Comparison of ENCODE assay signal across 21 cellular contexts in the genomic region with DNA sequence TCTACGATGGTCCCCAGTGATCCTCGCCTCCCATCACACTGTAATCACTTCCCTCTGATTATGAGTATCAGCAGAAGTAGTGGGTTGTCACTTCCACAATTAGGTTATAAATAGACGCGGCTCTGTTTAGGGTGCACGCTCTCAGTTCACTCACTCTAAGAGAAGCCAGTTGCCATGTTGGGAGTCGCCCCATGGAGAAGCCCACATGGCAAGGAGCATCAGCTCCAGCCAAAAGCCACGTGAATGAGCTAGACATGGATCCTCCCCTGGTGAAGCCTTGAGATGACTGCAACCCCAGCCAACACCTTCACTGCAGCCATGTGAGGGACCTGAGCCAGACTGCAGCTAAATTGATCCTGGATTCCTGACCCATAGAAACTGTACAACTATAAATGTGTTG. TPM values are rescaled to one million over a fixed set of nuclear protein-coding genes. Genes with fewer than 3 reads are reported as not detected.
DNase-seq lines count a peak whose midpoint lies in the region; ATAC-seq and TF ChIP-seq lines count a peak whose summit lies in the region.
"Had no signal": no experiment of that assay in that cellular context is flagged by ENCODE, and none has a peak within 500 bp of the region (broad histone marks: within the 10 kb centered on the region; RNA-seq: fewer than 3 reads in every experiment).

No MANE protein-coding gene starts in this region.

- no peaks in the 10 kb centered on the region for H3K36me3 Mint-ChIP-seq in activated CD4-positive, alpha-beta T cell treated with anti-CD3 and anti-CD28 coated beads, Interleukin-2, amount 10 ng/mL, durations not matched to agents 7 days and 5 days (ENCODE audit: low read depth)
- H3K36me3 Mint-ChIP-seq: CD4-positive, CD25-positive, alpha-beta regulatory T cell; CD8-positive, alpha-beta memory T cell; IgD-negative memory B cell had no signal

- ATAC-seq in left ventricle myocardium superior (no peak), gastrocnemius medialis (no peak), GM19467 (IDR thresholded peaks at IDR 0.05; ENCODE audit: unreplicated experiment) (no peak), HG02642 (IDR thresholded peaks at IDR 0.05; ENCODE audit: poor library complexity, unreplicated experiment) (no peak)
- ATAC-seq: HCT116, HepG2 had no signal

- CTCF ChIA-PET in activated CD4-positive, alpha-beta T cell treated with anti-CD3 and anti-CD28 coated beads, Interleukin-2, amount 10 ng/mL, durations not matched to agents 7 days and 5 days (lab: Charles Lee) = interaction anchor here (0.6 kb wide), 1 partner anchor 818 kb away, joined by 3 read pairs; no protein-coding TSS in a partner anchor

- H3K4me1 Mint-ChIP-seq in activated CD4-positive, alpha-beta T cell treated with anti-CD3 and anti-CD28 coated beads, Interleukin-2, amount 10 ng/mL, durations not matched to agents 7 days and 5 days = no peaks in the 10 kb centered on the region

- TF ChIP-seq CTCF in right atrium auricular region (IDR thresholded peaks at IDR 0.05) (no peak), gastrocnemius medialis (IDR thresholded peaks at IDR 0.05 in 4 of 5, conservative IDR thresholded peaks at IDR 0.05 in 1 of 5) (no peak)

- intact Hi-C loops in left ventricle myocardium superior (cut with micrococcal nuclease) (no loop called here), gastrocnemius medialis (cut with DNase I; ENCODE audit: low total_unique reads) (no loop called here)

- H3K27me3 ChIP-seq in right atrium auricular region = peaks cover 0 to 8% of the 10 kb centered on the region in 2 donors
- no peaks in the 10 kb centered on the region for H3K27me3 ChIP-seq in SJCRH30
- H3K27me3 ChIP-seq in gastrocnemius medialis = no peaks in the 10 kb centered on the region
- H3K27me3 ChIP-seq: BLaER1 treated with 17β-estradiol and CSF1 and Interleukin-3, amounts not matched to agents 10 nM and 100 nM had no signal

- POLR2A ChIA-PET in activated CD4-positive, alpha-beta T cell treated with anti-CD3 and anti-CD28 coated beads, Interleukin-2, amount 10 ng/mL, durations not matched to agents 7 days and 5 days (lab: Charles Lee) = no interaction called here

- no peaks in the 10 kb centered on the region for H3K9me3 Mint-ChIP-seq in activated CD4-positive, alpha-beta T cell treated with anti-CD3 and anti-CD28 coated beads, Interleukin-2, amount 10 ng/mL, durations not matched to agents 7 days and 5 days
- H3K9me3 Mint-ChIP-seq: CD8-positive, alpha-beta memory T cell; HFFc6; IgD-negative memory B cell had no signal

- H3K36me3 ChIP-seq in right atrium auricular region (no peaks in the 10 kb centered on the region), SJCRH30 (peaks cover 18% of the 10 kb centered on the region), gastrocnemius medialis (no peaks in the 10 kb centered on the region)
- H3K36me3 ChIP-seq: BLaER1 treated with 17β-estradiol and CSF1 and Interleukin-3, amounts not matched to agents 10 nM and 100 nM had no signal

- H3K4me3 ChIP-seq in right atrium auricular region (no peak overlapping the region), SJCRH30 (no peak overlapping the region), gastrocnemius medialis (no peak overlapping the region)
- H3K4me3 ChIP-seq: BLaER1 treated with 17β-estradiol and CSF1 and Interleukin-3, amounts not matched to agents 10 nM and 100 nM had no signal

- H3K4me1 ChIP-seq in right atrium auricular region = no peaks in the 10 kb centered on the region
- H3K4me1 ChIP-seq in SJCRH30 = peaks cover 73% of the 10 kb centered on the region
- peaks cover 46 to 57% of the 10 kb centered on the region in 2 donors for H3K4me1 ChIP-seq in gastrocnemius medialis

- H3K27me3 Mint-ChIP-seq in activated CD4-positive, alpha-beta T cell treated with anti-CD3 and anti-CD28 coated beads, Interleukin-2, amount 10 ng/mL, durations not matched to agents 7 days and 5 days = peaks cover 41% of the 10 kb centered on the region

- in situ Hi-C loops in gastrocnemius medialis (cut with MboI; ENCODE audit: low sequenced_read_pairs in 4 of 4) = loop anchor here in 1 of 4 donors (25.0 kb wide), 1 partner anchor 306 kb away; a partner anchor contains a TSS

- no peaks in the 10 kb centered on the region for H3K9me3 ChIP-seq in right atrium auricular region
- H3K9me3 ChIP-seq in SJCRH30 (replicated peaks) = no peaks in the 10 kb centered on the region
- H3K9me3 ChIP-seq in gastrocnemius medialis = no peaks in the 10 kb centered on the region

- TF ChIP-seq POLR2A in gastrocnemius medialis (IDR thresholded peaks at IDR 0.05) = no peak

- H3K27ac Mint-ChIP-seq in activated CD4-positive, alpha-beta T cell treated with anti-CD3 and anti-CD28 coated beads, Interleukin-2, amount 10 ng/mL, durations not matched to agents 7 days and 5 days = no peak overlapping the region
- H3K27ac Mint-ChIP-seq: B cell; CD4-positive, CD25-positive, alpha-beta regulatory T cell; CD8-positive, alpha-beta memory T cell; HFFc6; IgD-negative memory B cell had no signal

- H3K27ac ChIP-seq in right atrium auricular region (no peak overlapping the region), SJCRH30 (peak overlapping the region; percentile 93; the same call in 1 of the 2 replicates), gastrocnemius medialis (peak overlapping the region; percentile 42 to 62 (median 48))
- H3K27ac ChIP-seq: BLaER1 treated with 17β-estradiol and CSF1 and Interleukin-3, amounts not matched to agents 10 nM and 100 nM had no signal

- DNase-seq in right atrium auricular region (ENCODE audit: low spot score) (peak; percentile 40), left ventricle myocardium superior (no peak), SJCRH30 (no peak), gastrocnemius medialis (no peak)
- no peak for DNase-seq in activated CD4-positive, alpha-beta T cell treated with anti-CD3 and anti-CD28 coated beads, Interleukin-2, amount 10 ng/mL, durations not matched to agents 7 days and 5 days
- DNase-seq: 8988T; CD4-positive, CD25-positive, alpha-beta regulatory T cell; CD8-positive, alpha-beta memory T cell; COR-L47; DMS 273 treated with DMSO at 0.1 percent for 48 hours; GOT3; HFFc6 had no signal

- H3K4me3 Mint-ChIP-seq in activated CD4-positive, alpha-beta T cell treated with anti-CD3 and anti-CD28 coated beads, Interleukin-2, amount 10 ng/mL, durations not matched to agents 7 days and 5 days = no peak overlapping the region
- H3K4me3 Mint-ChIP-seq: B cell; CD4-positive, CD25-positive, alpha-beta regulatory T cell; CD8-positive, alpha-beta memory T cell; HFFc6; IgD-negative memory B cell had no signal

RNA-seq across cellular contexts. Expression of a gene that starts 26.4 kb away (rescaled TPM):
- not detected for total RNA-seq in right atrium auricular region
- not detected for total RNA-seq in left ventricle myocardium superior
- 675 and 679 TPM in 2 replicates for total RNA-seq in SJCRH30 (2014; rRNA removed; shearing (Covaris generic))
- total RNA-seq in gastrocnemius medialis = 10 to 100 TPM in 2 of 4 donors, 1 to 10 TPM in 2; 3.5 to 20.6 (median 10.4) TPM
- not detected for total RNA-seq in activated CD4-positive, alpha-beta T cell treated with anti-CD3 and anti-CD28 coated beads, Interleukin-2, amount 10 ng/mL, durations not matched to agents 7 days and 5 days
- total RNA-seq: A673; B cell; CD4-positive, CD25-positive, alpha-beta regulatory T cell; CD8-positive, alpha-beta memory T cell; H7; HepG2; HFFc6 had no signal

RNA-seq across cellular contexts. Expression of a gene that starts 41.6 kb away (rescaled TPM):
- total RNA-seq in right atrium auricular region = not detected
- not detected for total RNA-seq in left ventricle myocardium superior
- total RNA-seq in SJCRH30 (2014; rRNA removed; shearing (Covaris generic)) = 5.2 and 6.7 TPM in 2 replicates
- total RNA-seq in gastrocnemius medialis = under 1 TPM; 0.03 to 0.53 (median 0.15) TPM
- total RNA-seq in activated CD4-positive, alpha-beta T cell treated with anti-CD3 and anti-CD28 coated beads, Interleukin-2, amount 10 ng/mL, durations not matched to agents 7 days and 5 days = not detected
- total RNA-seq: B cell; CD4-positive, CD25-positive, alpha-beta regulatory T cell; CD8-positive, alpha-beta memory T cell; H7; HFFc6 had no signal

Comparison
In these comparisons a context has a peak if more than half of its experiments do, and no peak if none do; other contexts are left out.
1. H3K27ac ChIP-seq: peak in SJCRH30 (single experiment) and gastrocnemius medialis (4 of 4); none in right atrium auricular region (0 of 2).
2. RNA of a gene that starts 26.4 kb away (total RNA-seq): 675 to 679 TPM in SJCRH30; 3.5 to 20.6 TPM in gastrocnemius medialis, not detected in left ventricle myocardium superior (single experiment), not detected in right atrium auricular region and not detected in activated CD4-positive, alpha-beta T cell treated with anti-CD3 and anti-CD28 coated beads, Interleukin-2, amount 10 ng/mL, durations not matched to agents 7 days and 5 days; every median in the first group is over 10 times any median in the second.